ENCODE assay signal across 17 cellular contexts in the genomic region with DNA sequence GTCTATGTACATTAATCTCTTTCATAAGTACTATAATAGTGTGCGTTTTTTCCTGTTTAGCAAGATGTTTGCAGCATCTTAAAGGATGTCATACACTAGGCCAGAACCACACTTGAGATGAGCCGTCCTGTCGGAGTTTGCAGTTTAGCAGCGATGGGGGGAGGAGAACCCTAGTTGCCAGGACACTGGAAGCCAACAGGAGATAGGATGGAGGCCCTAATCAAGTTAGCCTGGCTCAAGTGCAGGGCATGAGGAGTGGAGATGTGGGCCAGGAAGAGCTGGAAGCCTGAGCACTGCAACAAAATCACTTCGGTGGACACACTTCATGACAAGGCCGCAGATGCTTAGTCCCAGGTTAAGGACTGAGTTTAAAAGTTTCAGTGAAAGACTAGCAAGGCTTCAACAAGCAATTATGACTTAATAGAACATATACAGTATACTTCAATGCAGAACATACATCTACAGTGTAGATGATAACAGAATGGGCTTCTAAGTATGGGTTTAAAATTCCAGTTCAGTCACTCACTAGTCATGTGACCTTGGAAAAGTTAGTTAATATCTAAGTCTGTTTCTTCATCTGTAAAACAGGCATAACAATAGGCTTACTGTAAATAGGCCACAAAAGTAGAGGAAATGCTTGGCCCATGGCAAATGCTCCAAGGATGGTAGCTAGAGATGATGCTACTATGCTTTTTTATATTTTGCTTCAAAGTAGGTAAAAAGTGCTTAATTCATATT.
"Had no signal": no experiment of that assay in that cellular context is flagged by ENCODE, and none has a peak within 500 bp of the region (broad histone marks: within the 10 kb centered on the region; RNA-seq: fewer than 3 reads in every experiment).

No MANE protein-coding gene starts in this region.

- H3K4me3 Mint-ChIP-seq: activated B cell treated with CpG ODN at 0.5 μM for 24 hours; activated CD8-positive, alpha-beta T cell treated with anti-CD3 and anti-CD28 coated beads for 36 hours; activated T-cell treated with anti-CD3 and anti-CD28 coated beads, Interleukin-2, amount 50 U/mL, for 4 hours; central memory CD8-positive, alpha-beta T cell; nephron progenitor cell had no signal

- H3K9me3 Mint-ChIP-seq: activated B cell treated with CpG ODN at 0.5 μM for 24 hours; activated CD8-positive, alpha-beta T cell treated with anti-CD3 and anti-CD28 coated beads for 36 hours; activated T-cell treated with anti-CD3 and anti-CD28 coated beads, Interleukin-2, amount 50 U/mL, for 4 hours; central memory CD8-positive, alpha-beta T cell; nephron progenitor cell had no signal

- H3K27ac Mint-ChIP-seq: activated B cell treated with CpG ODN at 0.5 μM for 24 hours; activated CD8-positive, alpha-beta T cell treated with anti-CD3 and anti-CD28 coated beads for 36 hours; nephron progenitor cell had no signal

- DNase-seq: activated B cell treated with CpG ODN at 0.5 μM for 24 hours; activated CD4-positive, alpha-beta T cell treated with anti-CD3 and anti-CD28 coated beads for 48 hours; activated CD8-positive, alpha-beta T cell treated with anti-CD3 and anti-CD28 coated beads for 36 hours; activated effector memory CD4-positive, alpha-beta T cell treated with Interleukin-2 at 50 U/mL for 16 hours; activated naive CD4-positive, alpha-beta T cell treated with anti-CD3 and anti-CD28 coated beads, Interleukin-2, amount 50 U/mL, for 16 hours; activated T-cell treated with anti-CD3 and anti-CD28 coated beads, Interleukin-2, amount 50 U/mL, for 4 hours; adrenal gland; effector CD8-positive, alpha-beta T cell; hypothalamus; nephron progenitor cell; occipital lobe; right lobe of liver; stimulated activated naive CD8-positive, alpha-beta T cell treated with anti-CD3 and anti-CD28 coated beads, Interleukin-15, Interleukin-2, amounts not matched to agents 100 U/mL and 50 U/mL, for 24 hours; SW 1271 had no signal

- H3K4me3 ChIP-seq: adrenal gland, prostate gland, right lobe of liver, suprapubic skin had no signal

- ATAC-seq: activated CD8-positive, alpha-beta T cell treated with anti-CD3 and anti-CD28 coated beads for 36 hours; activated T-cell treated with anti-CD3 and anti-CD28 coated beads, Interleukin-2, amount 50 U/mL, for 4 hours; right lobe of liver; stimulated activated naive CD8-positive, alpha-beta T cell treated with anti-CD3 and anti-CD28 coated beads, Interleukin-15, Interleukin-2, amounts not matched to agents 100 U/mL and 50 U/mL, for 24 hours had no signal

- H3K4me1 ChIP-seq: prostate gland, right lobe of liver had no signal

- H3K9me3 ChIP-seq: adrenal gland, prostate gland, right lobe of liver, suprapubic skin had no signal

- H3K4me1 Mint-ChIP-seq: activated B cell treated with CpG ODN at 0.5 μM for 24 hours; central memory CD8-positive, alpha-beta T cell; nephron progenitor cell had no signal

- H3K27me3 ChIP-seq: adrenal gland, right lobe of liver, suprapubic skin had no signal

- H3K27ac ChIP-seq: adrenal gland, prostate gland, right lobe of liver, suprapubic skin had no signal

- H3K36me3 ChIP-seq: prostate gland had no signal
